18 cellular contexts compared by ENCODE assay signal in genomic region chr12:75707983-75708382, GRCh38.
DNase-seq lines count a peak whose midpoint lies in the region; ATAC-seq and TF ChIP-seq lines count a peak whose summit lies in the region.
"Had no signal": no experiment of that assay in that cellular context is flagged by ENCODE, and none has a peak within 500 bp of the region (broad histone marks: within the 10 kb centered on the region; RNA-seq: fewer than 3 reads in every experiment).

No MANE protein-coding gene starts in this region.

- intact Hi-C loops in Right ventricle myocardium inferior (cut with DNase I) (no loop called here), heart right ventricle (cut with DNase I) (loop anchor here in 1 of 10 donors (5.0 kb wide), 1 partner anchor 324 kb away; the partner anchor contains the start of gene PHLDA1), Panc1 (cut with micrococcal nuclease; ENCODE audit: unreplicated experiment) (loop anchor here (2.0 to 10.0 kb wide), 3 partner anchors 83 to 317 kb away; no protein-coding TSS in a partner anchor), stomach (cut with DNase I; ENCODE audit: low total_unique reads) (no loop called here)

- no TSS peak for BruUV-seq in Panc1 (replicated peaks; lab: Mats Ljungman, UMichigan)

- TF ChIP-seq CTCF in heart right ventricle (IDR thresholded peaks at IDR 0.05) (no peak), Panc1 (IDR thresholded peaks at IDR 0.05) (no peak), foreskin keratinocyte (conservative IDR thresholded peaks at IDR 0.05) (no peak), stomach (IDR thresholded peaks at IDR 0.05) (peak in 1 of 7 experiments; percentile 25), tibial nerve (IDR thresholded peaks at IDR 0.05) (no peak)

- 74 to 75% methylated on average over 3 of the region's 3 CpGs for WGBS in heart right ventricle, 2 donors
- 37 to 69% (median 49%) methylated on average over 3 of the region's 3 CpGs for WGBS in stomach, 5 donors
- WGBS in tibial nerve, 2 donors = 83 to 88% methylated on average over 3 of the region's 3 CpGs

- ATAC-seq in Right ventricle myocardium inferior (peak; percentile 30), heart right ventricle (no peak), Panc1 (no peak), foreskin keratinocyte (no peak)

- TF ChIP-seq POLR2A in stomach (IDR thresholded peaks at IDR 0.05) (no peak), tibial nerve (IDR thresholded peaks at IDR 0.05) (no peak)

- in situ Hi-C loops in Panc1 (cut with HindIII; ENCODE audit: low pct_unique_long_range_greater_than_20kb, low sequenced_read_pairs) = no loop called here

- peak overlapping the region in 5 of 10 donors; percentile 67 to 87 (median 78) for H3K27ac ChIP-seq in heart right ventricle
- peak overlapping the region; percentile 100 for H3K27ac ChIP-seq in Panc1 (ENCODE audit: low read length)
- H3K27ac ChIP-seq in foreskin keratinocyte = peak overlapping the region; percentile 68
- H3K27ac ChIP-seq in stomach = peak overlapping the region; percentile 9 to 52 (median 18)
- no peak overlapping the region for H3K27ac ChIP-seq in tibial nerve
- H3K27ac ChIP-seq: GM23248 had no signal

- CTCF ChIA-PET in Panc1 (lab: Charles Lee) = no interaction called here

- H3K4me3 ChIP-seq in heart right ventricle = no peak overlapping the region
- no peak overlapping the region for H3K4me3 ChIP-seq in Panc1 (ENCODE audit: low read depth in 2 of 2, low read length in 2 of 2)
- H3K4me3 ChIP-seq in stomach = no peak overlapping the region
- no peak overlapping the region for H3K4me3 ChIP-seq in tibial nerve
- H3K4me3 ChIP-seq: GM23248, HAP-1 had no signal

- H3K27me3 ChIP-seq in heart right ventricle = no peaks in the 10 kb centered on the region
- no peaks in the 10 kb centered on the region for H3K27me3 ChIP-seq in Panc1 (ENCODE audit: control insufficient read depth, insufficient read depth, low read length)
- no peaks in the 10 kb centered on the region for H3K27me3 ChIP-seq in foreskin keratinocyte
- no peaks in the 10 kb centered on the region for H3K27me3 ChIP-seq in stomach
- no peaks in the 10 kb centered on the region for H3K27me3 ChIP-seq in tibial nerve

- TF ChIP-seq EP300 in stomach (IDR thresholded peaks at IDR 0.05) (no peak), tibial nerve (IDR thresholded peaks at IDR 0.05) (no peak)

- H3K9me3 ChIP-seq in heart right ventricle = no peaks in the 10 kb centered on the region
- peaks cover 6% of the 10 kb centered on the region; the same call in 1 of the 2 replicates for H3K9me3 ChIP-seq in Panc1 (ENCODE audit: control insufficient read depth, insufficient read depth, low read depth, low read length)
- no peaks in the 10 kb centered on the region for H3K9me3 ChIP-seq in stomach
- no peaks in the 10 kb centered on the region for H3K9me3 ChIP-seq in tibial nerve
- H3K9me3 ChIP-seq: HAP-1 had no signal

- DNase-seq in Right ventricle myocardium inferior (ENCODE audit: missing footprints) (no peak), heart right ventricle (no peak), Panc1 (ENCODE audit: low read depth, low spot score) (no peak), foreskin keratinocyte (no peak), stomach (no peak), globus pallidus (ENCODE audit: low spot score) (no peak), tibial nerve (ENCODE audit: low spot score in 2 of 2) (no peak), NCI-H82 (lab: John Stamatoyannopoulos, UW) (no peak)
- DNase-seq: 8988T; Calu3; CD4-positive, alpha-beta memory T cell; GF-D8; GM23248; KG1; NCI-H187; NCI-H226; NCI-H524 had no signal

- H3K4me1 ChIP-seq in heart right ventricle = peaks cover 0 to 81% (median 52%) of the 10 kb centered on the region in 9 donors
- H3K4me1 ChIP-seq in Panc1 (ENCODE audit: control insufficient read depth, insufficient read depth, low read length) = peaks cover 65% of the 10 kb centered on the region
- H3K4me1 ChIP-seq in foreskin keratinocyte = peaks cover 36% of the 10 kb centered on the region
- peaks cover 8 to 49% (median 31%) of the 10 kb centered on the region in 4 donors for H3K4me1 ChIP-seq in stomach
- H3K4me1 ChIP-seq in tibial nerve = peaks cover 0 to 39% (median 4%) of the 10 kb centered on the region in 4 donors

- POLR2A ChIA-PET in Panc1 (lab: Charles Lee) = no interaction called here

- H3K36me3 ChIP-seq in heart right ventricle = no peaks in the 10 kb centered on the region
- no peaks in the 10 kb centered on the region for H3K36me3 ChIP-seq in Panc1 (ENCODE audit: control insufficient read depth, insufficient read depth, low read length)
- no peaks in the 10 kb centered on the region for H3K36me3 ChIP-seq in stomach
- no peaks in the 10 kb centered on the region for H3K36me3 ChIP-seq in tibial nerve
- H3K36me3 ChIP-seq: HAP-1 had no signal

Comparison
In these comparisons a context has a peak if more than half of its experiments do, and no peak if none do; other contexts are left out.
1. H3K27ac ChIP-seq: peak in Panc1 (single experiment), foreskin keratinocyte (single experiment) and stomach (5 of 5); none in tibial nerve (0 of 4).